ENCODE assay signal across 1 cellular context in genomic region chr10:71773221-71773971, GRCh38.
TF ChIP-seq lines count a peak whose summit lies in the region.

VSIR (minus strand) TSS chr10:71773520; CDS start chr10:71773439, 81 bp downstream.

TF ChIP-seq in GM12878, 131 proteins besides CTCF, POLR2A, EP300 and RAD21 (continued from another document and continues in another):
- TF ChIP-seq, protein P1, sequence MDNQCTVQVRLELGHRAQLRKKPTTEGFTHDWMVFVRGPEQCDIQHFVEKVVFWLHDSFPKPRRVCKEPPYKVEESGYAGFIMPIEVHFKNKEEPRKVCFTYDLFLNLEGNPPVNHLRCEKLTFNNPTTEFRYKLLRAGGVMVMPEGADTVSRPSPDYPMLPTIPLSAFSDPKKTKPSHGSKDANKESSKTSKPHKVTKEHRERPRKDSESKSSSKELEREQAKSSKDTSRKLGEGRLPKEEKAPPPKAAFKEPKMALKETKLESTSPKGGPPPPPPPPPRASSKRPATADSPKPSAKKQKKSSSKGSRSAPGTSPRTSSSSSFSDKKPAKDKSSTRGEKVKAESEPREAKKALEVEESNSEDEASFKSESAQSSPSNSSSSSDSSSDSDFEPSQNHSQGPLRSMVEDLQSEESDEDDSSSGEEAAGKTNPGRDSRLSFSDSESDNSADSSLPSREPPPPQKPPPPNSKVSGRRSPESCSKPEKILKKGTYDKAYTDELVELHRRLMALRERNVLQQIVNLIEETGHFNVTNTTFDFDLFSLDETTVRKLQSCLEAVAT (IDR thresholded peaks at IDR 0.05), result no peak; the same call in 1 of the 2 replicates
- TF ChIP-seq EED (IDR thresholded peaks at IDR 0.05; ENCODE audit: low read depth) (no peak), NRF1 (conservative IDR thresholded peaks at IDR 0.05; ENCODE audit: low read depth, low read length) (no peak), HDAC6 (IDR thresholded peaks at IDR 0.05; ENCODE audit: unreplicated experiment) (no peak), NFYA (IDR thresholded peaks at IDR 0.05; ENCODE audit: borderline replicate concordance, low read depth, low read length) (no peak), GABPA (IDR thresholded peaks at IDR 0.05; ENCODE audit: low read depth) (no peak), HDGF (IDR thresholded peaks at IDR 0.05) (no peak), SPI1 (IDR thresholded peaks at IDR 0.05; ENCODE audit: borderline replicate concordance, insufficient read depth, low read depth, low read length) (0 out of 2 replicates have a peak, but pooled peaks have one; percentile 14), CBX3 (IDR thresholded peaks at IDR 0.05; ENCODE audit: borderline replicate concordance, low read depth) (no peak), SMAD1 (IDR thresholded peaks at IDR 0.05; ENCODE audit: low read depth, partially characterized antibody) (no peak), STAT1 (conservative IDR thresholded peaks at IDR 0.05) (0 out of 2 replicates have a peak, but pooled peaks have one; percentile 72), TAF1 (IDR thresholded peaks at IDR 0.05; ENCODE audit: borderline replicate concordance, low read depth, low read length) (peak; percentile 69), CEBPB (IDR thresholded peaks at IDR 0.05; ENCODE audit: borderline replicate concordance in 1 of 2, low read depth in 2 of 2, low read length in 2 of 2) (no peak), POLR2AphosphoS2 (IDR thresholded peaks at IDR 0.05; ENCODE audit: low read depth, low read length) (peak; percentile 48; the same call in 1 of the 2 replicates), SUPT20H (IDR thresholded peaks at IDR 0.05; ENCODE audit: borderline replicate concordance, control insufficient read depth, low read depth, low read length) (no peak), SIX5 (IDR thresholded peaks at IDR 0.05; ENCODE audit: low read depth, low read length, severe bottlenecking) (no peak), EGR1 (IDR thresholded peaks at IDR 0.05; ENCODE audit: borderline replicate concordance in 1 of 2, low read depth in 2 of 2, low read length in 2 of 2) (peak in 1 of 2 experiments; percentile 84; a peak in 2 of 3 replicates), FOS (IDR thresholded peaks at IDR 0.05; ENCODE audit: borderline replicate concordance, extremely low read depth, insufficient read length) (no peak), NR2F1 (conservative IDR thresholded peaks at IDR 0.05) (peak; percentile 66), MEF2A (IDR thresholded peaks at IDR 0.05; ENCODE audit: insufficient read depth, low read depth, low read length) (no peak), POU2F2 (IDR thresholded peaks at IDR 0.05; ENCODE audit: borderline replicate concordance, low read depth, low read length) (peak; percentile 74; the same call in 2 of the 3 replicates), TCF12 (IDR thresholded peaks at IDR 0.05; ENCODE audit: low read depth, low read length) (no peak), ZZZ3 (IDR thresholded peaks at IDR 0.05; ENCODE audit: control insufficient read depth, insufficient read length, low read depth) (no peak), YBX1 (IDR thresholded peaks at IDR 0.05) (no peak), BCL11A (IDR thresholded peaks at IDR 0.05; ENCODE audit: low read depth, low read length) (no peak), RCOR1 (conservative IDR thresholded peaks at IDR 0.05; ENCODE audit: low read depth, low read length) (0 out of 2 replicates have a peak, but pooled peaks have one; percentile 28), ASH2L (IDR thresholded peaks at IDR 0.05; ENCODE audit: borderline replicate concordance, low read depth) (no peak), CHD1 (IDR thresholded peaks at IDR 0.05; ENCODE audit: low read depth, low read length) (no peak), BMI1 (IDR thresholded peaks at IDR 0.05; ENCODE audit: borderline replicate concordance) (no peak), NFIC (IDR thresholded peaks at IDR 0.05; ENCODE audit: low read depth, low read length) (no peak), ZSCAN29 (IDR thresholded peaks at IDR 0.05) (no peak), CBFB (IDR thresholded peaks at IDR 0.05; ENCODE audit: low read depth) (no peak), ESRRA (IDR thresholded peaks at IDR 0.05; ENCODE audit: low read length) (no peak), RUNX3 (IDR thresholded peaks at IDR 0.05; ENCODE audit: low read length) (no peak), KLF5 (IDR thresholded peaks at IDR 0.05; ENCODE audit: partially characterized antibody) (no peak), CBX5 (IDR thresholded peaks at IDR 0.05; ENCODE audit: low read depth) (no peak), PAX5 (IDR thresholded peaks at IDR 0.05; ENCODE audit: borderline replicate concordance, low read depth, low read length) (peak; percentile 11; the same call in 1 of the 2 replicates)
- TF ChIP-seq, protein P2, sequence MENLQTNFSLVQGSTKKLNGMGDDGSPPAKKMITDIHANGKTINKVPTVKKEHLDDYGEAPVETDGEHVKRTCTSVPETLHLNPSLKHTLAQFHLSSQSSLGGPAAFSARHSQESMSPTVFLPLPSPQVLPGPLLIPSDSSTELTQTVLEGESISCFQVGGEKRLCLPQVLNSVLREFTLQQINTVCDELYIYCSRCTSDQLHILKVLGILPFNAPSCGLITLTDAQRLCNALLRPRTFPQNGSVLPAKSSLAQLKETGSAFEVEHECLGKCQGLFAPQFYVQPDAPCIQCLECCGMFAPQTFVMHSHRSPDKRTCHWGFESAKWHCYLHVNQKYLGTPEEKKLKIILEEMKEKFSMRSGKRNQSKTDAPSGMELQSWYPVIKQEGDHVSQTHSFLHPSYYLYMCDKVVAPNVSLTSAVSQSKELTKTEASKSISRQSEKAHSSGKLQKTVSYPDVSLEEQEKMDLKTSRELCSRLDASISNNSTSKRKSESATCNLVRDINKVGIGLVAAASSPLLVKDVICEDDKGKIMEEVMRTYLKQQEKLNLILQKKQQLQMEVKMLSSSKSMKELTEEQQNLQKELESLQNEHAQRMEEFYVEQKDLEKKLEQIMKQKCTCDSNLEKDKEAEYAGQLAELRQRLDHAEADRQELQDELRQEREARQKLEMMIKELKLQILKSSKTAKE (IDR thresholded peaks at IDR 0.05; ENCODE audit: low read depth, poor library complexity, severe bottlenecking), result no peak
- TF ChIP-seq, protein P3, sequence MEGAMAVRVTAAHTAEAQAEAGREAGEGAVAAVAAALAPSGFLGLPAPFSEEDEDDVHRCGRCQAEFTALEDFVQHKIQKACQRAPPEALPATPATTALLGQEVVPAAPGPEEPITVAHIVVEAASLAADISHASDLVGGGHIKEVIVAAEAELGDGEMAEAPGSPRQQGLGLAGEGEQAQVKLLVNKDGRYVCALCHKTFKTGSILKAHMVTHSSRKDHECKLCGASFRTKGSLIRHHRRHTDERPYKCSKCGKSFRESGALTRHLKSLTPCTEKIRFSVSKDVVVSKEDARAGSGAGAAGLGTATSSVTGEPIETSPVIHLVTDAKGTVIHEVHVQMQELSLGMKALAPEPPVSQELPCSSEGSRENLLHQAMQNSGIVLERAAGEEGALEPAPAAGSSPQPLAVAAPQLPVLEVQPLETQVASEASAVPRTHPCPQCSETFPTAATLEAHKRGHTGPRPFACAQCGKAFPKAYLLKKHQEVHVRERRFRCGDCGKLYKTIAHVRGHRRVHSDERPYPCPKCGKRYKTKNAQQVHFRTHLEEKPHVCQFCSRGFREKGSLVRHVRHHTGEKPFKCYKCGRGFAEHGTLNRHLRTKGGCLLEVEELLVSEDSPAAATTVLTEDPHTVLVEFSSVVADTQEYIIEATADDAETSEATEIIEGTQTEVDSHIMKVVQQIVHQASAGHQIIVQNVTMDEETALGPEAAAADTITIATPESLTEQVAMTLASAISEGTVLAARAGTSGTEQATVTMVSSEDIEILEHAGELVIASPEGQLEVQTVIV (IDR thresholded peaks at IDR 0.05; ENCODE audit: borderline replicate concordance, partially characterized antibody), result no peak
- TF ChIP-seq, protein P4, sequence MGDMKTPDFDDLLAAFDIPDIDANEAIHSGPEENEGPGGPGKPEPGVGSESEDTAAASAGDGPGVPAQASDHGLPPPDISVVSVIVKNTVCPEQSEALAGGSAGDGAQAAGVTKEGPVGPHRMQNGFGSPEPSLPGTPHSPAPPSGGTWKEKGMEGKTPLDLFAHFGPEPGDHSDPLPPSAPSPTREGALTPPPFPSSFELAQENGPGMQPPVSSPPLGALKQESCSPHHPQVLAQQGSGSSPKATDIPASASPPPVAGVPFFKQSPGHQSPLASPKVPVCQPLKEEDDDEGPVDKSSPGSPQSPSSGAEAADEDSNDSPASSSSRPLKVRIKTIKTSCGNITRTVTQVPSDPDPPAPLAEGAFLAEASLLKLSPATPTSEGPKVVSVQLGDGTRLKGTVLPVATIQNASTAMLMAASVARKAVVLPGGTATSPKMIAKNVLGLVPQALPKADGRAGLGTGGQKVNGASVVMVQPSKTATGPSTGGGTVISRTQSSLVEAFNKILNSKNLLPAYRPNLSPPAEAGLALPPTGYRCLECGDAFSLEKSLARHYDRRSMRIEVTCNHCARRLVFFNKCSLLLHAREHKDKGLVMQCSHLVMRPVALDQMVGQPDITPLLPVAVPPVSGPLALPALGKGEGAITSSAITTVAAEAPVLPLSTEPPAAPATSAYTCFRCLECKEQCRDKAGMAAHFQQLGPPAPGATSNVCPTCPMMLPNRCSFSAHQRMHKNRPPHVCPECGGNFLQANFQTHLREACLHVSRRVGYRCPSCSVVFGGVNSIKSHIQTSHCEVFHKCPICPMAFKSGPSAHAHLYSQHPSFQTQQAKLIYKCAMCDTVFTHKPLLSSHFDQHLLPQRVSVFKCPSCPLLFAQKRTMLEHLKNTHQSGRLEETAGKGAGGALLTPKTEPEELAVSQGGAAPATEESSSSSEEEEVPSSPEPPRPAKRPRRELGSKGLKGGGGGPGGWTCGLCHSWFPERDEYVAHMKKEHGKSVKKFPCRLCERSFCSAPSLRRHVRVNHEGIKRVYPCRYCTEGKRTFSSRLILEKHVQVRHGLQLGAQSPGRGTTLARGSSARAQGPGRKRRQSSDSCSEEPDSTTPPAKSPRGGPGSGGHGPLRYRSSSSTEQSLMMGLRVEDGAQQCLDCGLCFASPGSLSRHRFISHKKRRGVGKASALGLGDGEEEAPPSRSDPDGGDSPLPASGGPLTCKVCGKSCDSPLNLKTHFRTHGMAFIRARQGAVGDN (IDR thresholded peaks at IDR 0.05), result peak; percentile 67; the same call in 1 of the 2 replicates
- TF ChIP-seq, protein P5, sequence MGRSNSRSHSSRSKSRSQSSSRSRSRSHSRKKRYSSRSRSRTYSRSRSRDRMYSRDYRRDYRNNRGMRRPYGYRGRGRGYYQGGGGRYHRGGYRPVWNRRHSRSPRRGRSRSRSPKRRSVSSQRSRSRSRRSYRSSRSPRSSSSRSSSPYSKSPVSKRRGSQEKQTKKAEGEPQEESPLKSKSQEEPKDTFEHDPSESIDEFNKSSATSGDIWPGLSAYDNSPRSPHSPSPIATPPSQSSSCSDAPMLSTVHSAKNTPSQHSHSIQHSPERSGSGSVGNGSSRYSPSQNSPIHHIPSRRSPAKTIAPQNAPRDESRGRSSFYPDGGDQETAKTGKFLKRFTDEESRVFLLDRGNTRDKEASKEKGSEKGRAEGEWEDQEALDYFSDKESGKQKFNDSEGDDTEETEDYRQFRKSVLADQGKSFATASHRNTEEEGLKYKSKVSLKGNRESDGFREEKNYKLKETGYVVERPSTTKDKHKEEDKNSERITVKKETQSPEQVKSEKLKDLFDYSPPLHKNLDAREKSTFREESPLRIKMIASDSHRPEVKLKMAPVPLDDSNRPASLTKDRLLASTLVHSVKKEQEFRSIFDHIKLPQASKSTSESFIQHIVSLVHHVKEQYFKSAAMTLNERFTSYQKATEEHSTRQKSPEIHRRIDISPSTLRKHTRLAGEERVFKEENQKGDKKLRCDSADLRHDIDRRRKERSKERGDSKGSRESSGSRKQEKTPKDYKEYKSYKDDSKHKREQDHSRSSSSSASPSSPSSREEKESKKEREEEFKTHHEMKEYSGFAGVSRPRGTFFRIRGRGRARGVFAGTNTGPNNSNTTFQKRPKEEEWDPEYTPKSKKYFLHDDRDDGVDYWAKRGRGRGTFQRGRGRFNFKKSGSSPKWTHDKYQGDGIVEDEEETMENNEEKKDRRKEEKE (IDR thresholded peaks at IDR 0.05), result no peak
- TF ChIP-seq, protein P6, sequence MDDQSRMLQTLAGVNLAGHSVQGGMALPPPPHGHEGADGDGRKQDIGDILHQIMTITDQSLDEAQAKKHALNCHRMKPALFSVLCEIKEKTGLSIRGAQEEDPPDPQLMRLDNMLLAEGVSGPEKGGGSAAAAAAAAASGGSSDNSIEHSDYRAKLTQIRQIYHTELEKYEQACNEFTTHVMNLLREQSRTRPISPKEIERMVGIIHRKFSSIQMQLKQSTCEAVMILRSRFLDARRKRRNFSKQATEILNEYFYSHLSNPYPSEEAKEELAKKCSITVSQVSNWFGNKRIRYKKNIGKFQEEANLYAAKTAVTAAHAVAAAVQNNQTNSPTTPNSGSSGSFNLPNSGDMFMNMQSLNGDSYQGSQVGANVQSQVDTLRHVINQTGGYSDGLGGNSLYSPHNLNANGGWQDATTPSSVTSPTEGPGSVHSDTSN (IDR thresholded peaks at IDR 0.05; ENCODE audit: insufficient replicate concordance, low read depth, low read length), result no peak
- TF ChIP-seq, protein P7, sequence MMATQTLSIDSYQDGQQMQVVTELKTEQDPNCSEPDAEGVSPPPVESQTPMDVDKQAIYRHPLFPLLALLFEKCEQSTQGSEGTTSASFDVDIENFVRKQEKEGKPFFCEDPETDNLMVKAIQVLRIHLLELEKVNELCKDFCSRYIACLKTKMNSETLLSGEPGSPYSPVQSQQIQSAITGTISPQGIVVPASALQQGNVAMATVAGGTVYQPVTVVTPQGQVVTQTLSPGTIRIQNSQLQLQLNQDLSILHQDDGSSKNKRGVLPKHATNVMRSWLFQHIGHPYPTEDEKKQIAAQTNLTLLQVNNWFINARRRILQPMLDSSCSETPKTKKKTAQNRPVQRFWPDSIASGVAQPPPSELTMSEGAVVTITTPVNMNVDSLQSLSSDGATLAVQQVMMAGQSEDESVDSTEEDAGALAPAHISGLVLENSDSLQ (IDR thresholded peaks at IDR 0.05), result 0 out of 2 replicates have a peak, but pooled peaks have one; percentile 56
- TF ChIP-seq, protein P8, sequence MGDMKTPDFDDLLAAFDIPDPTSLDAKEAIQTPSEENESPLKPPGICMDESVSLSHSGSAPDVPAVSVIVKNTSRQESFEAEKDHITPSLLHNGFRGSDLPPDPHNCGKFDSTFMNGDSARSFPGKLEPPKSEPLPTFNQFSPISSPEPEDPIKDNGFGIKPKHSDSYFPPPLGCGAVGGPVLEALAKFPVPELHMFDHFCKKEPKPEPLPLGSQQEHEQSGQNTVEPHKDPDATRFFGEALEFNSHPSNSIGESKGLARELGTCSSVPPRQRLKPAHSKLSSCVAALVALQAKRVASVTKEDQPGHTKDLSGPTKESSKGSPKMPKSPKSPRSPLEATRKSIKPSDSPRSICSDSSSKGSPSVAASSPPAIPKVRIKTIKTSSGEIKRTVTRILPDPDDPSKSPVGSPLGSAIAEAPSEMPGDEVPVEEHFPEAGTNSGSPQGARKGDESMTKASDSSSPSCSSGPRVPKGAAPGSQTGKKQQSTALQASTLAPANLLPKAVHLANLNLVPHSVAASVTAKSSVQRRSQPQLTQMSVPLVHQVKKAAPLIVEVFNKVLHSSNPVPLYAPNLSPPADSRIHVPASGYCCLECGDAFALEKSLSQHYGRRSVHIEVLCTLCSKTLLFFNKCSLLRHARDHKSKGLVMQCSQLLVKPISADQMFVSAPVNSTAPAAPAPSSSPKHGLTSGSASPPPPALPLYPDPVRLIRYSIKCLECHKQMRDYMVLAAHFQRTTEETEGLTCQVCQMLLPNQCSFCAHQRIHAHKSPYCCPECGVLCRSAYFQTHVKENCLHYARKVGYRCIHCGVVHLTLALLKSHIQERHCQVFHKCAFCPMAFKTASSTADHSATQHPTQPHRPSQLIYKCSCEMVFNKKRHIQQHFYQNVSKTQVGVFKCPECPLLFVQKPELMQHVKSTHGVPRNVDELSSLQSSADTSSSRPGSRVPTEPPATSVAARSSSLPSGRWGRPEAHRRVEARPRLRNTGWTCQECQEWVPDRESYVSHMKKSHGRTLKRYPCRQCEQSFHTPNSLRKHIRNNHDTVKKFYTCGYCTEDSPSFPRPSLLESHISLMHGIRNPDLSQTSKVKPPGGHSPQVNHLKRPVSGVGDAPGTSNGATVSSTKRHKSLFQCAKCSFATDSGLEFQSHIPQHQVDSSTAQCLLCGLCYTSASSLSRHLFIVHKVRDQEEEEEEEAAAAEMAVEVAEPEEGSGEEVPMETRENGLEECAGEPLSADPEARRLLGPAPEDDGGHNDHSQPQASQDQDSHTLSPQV (IDR thresholded peaks at IDR 0.05), result peak; percentile 53; the same call in 1 of the 2 replicates
